Comparison of ENCODE assay signal across 1 cellular context in genomic region chr2:221001377-221001776, GRCh38.
TF ChIP-seq lines count a peak whose summit lies in the region.

No MANE protein-coding gene starts in this region.

TF ChIP-seq in HEK293, 187 proteins besides CTCF, POLR2A, EP300 and RAD21 (continued from another document and continues in another):
- no peak for TF ChIP-seq ZBTB11 (tag by site-specific recombination; conservative IDR thresholded peaks at IDR 0.05; ENCODE audit: low read depth)
- TF ChIP-seq WT1 (tag by site-specific recombination; IDR thresholded peaks at IDR 0.05), result no peak
- TF ChIP-seq PRDM10 (tag by site-specific recombination; IDR thresholded peaks at IDR 0.05), result no peak
- peak; percentile 57; the same call in 1 of the 2 replicates for TF ChIP-seq ZBTB44 (tag by site-specific recombination; IDR thresholded peaks at IDR 0.05)
- no peak for TF ChIP-seq ZSCAN30 (tag by site-specific recombination; IDR thresholded peaks at IDR 0.05)
- TF ChIP-seq KLF16 (tag by site-specific recombination; IDR thresholded peaks at IDR 0.05), result no peak
- TF ChIP-seq ZNF571 (tag by site-specific recombination; IDR thresholded peaks at IDR 0.05), result no peak
- no peak for TF ChIP-seq ZNF76 (tag by site-specific recombination; IDR thresholded peaks at IDR 0.05; ENCODE audit: borderline replicate concordance, low read depth)
- no peak for TF ChIP-seq ZNF777 (tag by site-specific recombination; IDR thresholded peaks at IDR 0.05; ENCODE audit: borderline replicate concordance)
- TF ChIP-seq REST (tag by site-specific recombination; IDR thresholded peaks at IDR 0.05), result no peak
- no peak for TF ChIP-seq ZNF214 (tag by site-specific recombination; IDR thresholded peaks at IDR 0.05; ENCODE audit: borderline replicate concordance)
- TF ChIP-seq GFI1B (tag by site-specific recombination; IDR thresholded peaks at IDR 0.05), result no peak
- TF ChIP-seq ZNF549 (tag by site-specific recombination; IDR thresholded peaks at IDR 0.05), result no peak
- no peak for TF ChIP-seq PRDM1 (tag by site-specific recombination; IDR thresholded peaks at IDR 0.05)
- no peak for TF ChIP-seq KLF9 (tag by site-specific recombination; IDR thresholded peaks at IDR 0.05; ENCODE audit: low read depth)
- peak; percentile 55; the same call in 1 of the 2 replicates for TF ChIP-seq BCL6B (tag by site-specific recombination; IDR thresholded peaks at IDR 0.05)
- TF ChIP-seq ZNF416 (tag by site-specific recombination; IDR thresholded peaks at IDR 0.05), result no peak
- TF ChIP-seq KLF7 (tag by site-specific recombination; IDR thresholded peaks at IDR 0.05; ENCODE audit: borderline replicate concordance), result no peak
- TF ChIP-seq FEZF1 (tag by site-specific recombination; IDR thresholded peaks at IDR 0.05), result peak; percentile 57
- TF ChIP-seq ZNF174 (tag by site-specific recombination; IDR thresholded peaks at IDR 0.05), result no peak
- TF ChIP-seq BCL11B (tag by site-specific recombination; IDR thresholded peaks at IDR 0.05; ENCODE audit: low read depth), result 0 out of 2 replicates have a peak, but pooled peaks have one; percentile 51
- no peak for TF ChIP-seq ZNF48 (tag by site-specific recombination; IDR thresholded peaks at IDR 0.05)
- TF ChIP-seq ZNF596 (tag by site-specific recombination; IDR thresholded peaks at IDR 0.05), result no peak
- no peak for TF ChIP-seq ZNF426 (tag by site-specific recombination; IDR thresholded peaks at IDR 0.05)
- no peak for TF ChIP-seq ELK4 (IDR thresholded peaks at IDR 0.05; ENCODE audit: borderline replicate concordance, low read depth, low read length)
- TF ChIP-seq ZNF26 (tag by site-specific recombination; IDR thresholded peaks at IDR 0.05), result no peak
- TF ChIP-seq ZBTB10 (tag by site-specific recombination; IDR thresholded peaks at IDR 0.05), result no peak
- no peak for TF ChIP-seq ZNF24 (tag by site-specific recombination; IDR thresholded peaks at IDR 0.05)
- no peak for TF ChIP-seq ZNF223 (tag by site-specific recombination; IDR thresholded peaks at IDR 0.05)
- peak; percentile 58 for TF ChIP-seq PRDM6 (tag by site-specific recombination; IDR thresholded peaks at IDR 0.05)
- TF ChIP-seq ZNF837 (tag by site-specific recombination; IDR thresholded peaks at IDR 0.05), result no peak
- TF ChIP-seq ZNF221 (tag by site-specific recombination; IDR thresholded peaks at IDR 0.05; ENCODE audit: borderline replicate concordance), result no peak
- TF ChIP-seq ZNF843 (tag by site-specific recombination; IDR thresholded peaks at IDR 0.05), result peak; percentile 34; the same call in 1 of the 2 replicates
- TF ChIP-seq ZNF580 (tag by site-specific recombination; IDR thresholded peaks at IDR 0.05), result no peak
